13 cellular contexts compared by ENCODE assay signal in the genomic region with DNA sequence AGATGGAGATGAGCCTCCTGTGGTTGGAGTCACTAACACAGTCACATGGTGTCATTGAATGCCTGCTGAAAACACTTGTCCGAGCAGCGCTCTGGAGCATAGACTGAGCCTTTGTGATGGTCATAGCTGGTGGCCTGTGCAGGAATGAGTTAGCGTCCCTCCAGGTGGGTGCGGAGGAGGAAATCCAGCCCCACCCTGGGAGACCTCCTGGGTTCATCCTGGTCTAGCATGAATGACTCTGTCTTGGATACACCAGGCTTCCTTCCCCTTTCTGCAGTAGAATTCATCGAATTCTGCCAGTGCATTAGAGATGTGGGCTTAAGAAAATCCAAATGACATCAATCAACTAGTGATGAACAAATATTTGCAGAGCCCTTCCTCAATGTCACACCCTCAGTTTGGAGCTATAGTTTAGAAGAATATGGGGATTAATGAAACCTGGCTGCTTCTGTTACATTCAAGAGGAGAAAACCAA.
"Had no signal": no experiment of that assay in that cellular context is flagged by ENCODE, and none has a peak within 500 bp of the region (broad histone marks: within the 10 kb centered on the region; RNA-seq: fewer than 3 reads in every experiment).

No MANE protein-coding gene starts in this region.

- H3K4me3 ChIP-seq: gastroesophageal sphincter, left lung, sigmoid colon, spleen had no signal

- H3K27ac ChIP-seq: gastroesophageal sphincter, left lung, sigmoid colon, spleen had no signal

- DNase-seq: activated naive CD4-positive, alpha-beta T cell; activated naive CD8-positive, alpha-beta T cell treated with anti-CD3 and anti-CD28 coated beads, Interleukin-2, amount 10 ng/mL, durations not matched to agents 7 days and 5 days; activated T-cell treated with anti-CD3 and anti-CD28 coated beads for 4 hours; cerebellar nuclear complex; erythroblast; kidney; left lung; sigmoid colon; spleen; stimulated activated naive CD8-positive, alpha-beta T cell treated with anti-CD3 and anti-CD28 coated beads, Interleukin-15, amount 100 ng/mL, for 72 hours; T-cell; T1000 had no signal
